ENCODE assay signal across 1 cellular context in genomic region chr22:36326178-36327161, GRCh38.
TF ChIP-seq lines count a peak whose summit lies in the region.

No MANE protein-coding gene starts in this region.

TF ChIP-seq in WTC11, 78 proteins besides CTCF, POLR2A, EP300 and RAD21 (continued from another document):
- no peak for TF ChIP-seq ZNF532 (CRISPR knock-in tag; IDR thresholded peaks at IDR 0.05; ENCODE audit: borderline replicate concordance)
- TF ChIP-seq ATF6 (CRISPR knock-in tag; IDR thresholded peaks at IDR 0.05) = no peak
